In genomic region chr7:103056006-103056405, GRCh38 we compare ENCODE assay signal across 1 cellular context. TPM values are rescaled to one million over a fixed set of nuclear protein-coding genes. Genes with fewer than 3 reads are reported as not detected.
"Had no signal": no experiment of that assay in that cellular context is flagged by ENCODE, and none has a peak within 500 bp of the region (broad histone marks: within the 10 kb centered on the region; RNA-seq: fewer than 3 reads in every experiment).

No MANE protein-coding gene starts in this region.

RNA-seq across cellular contexts. Expression of gene FBXL13, which starts 18.6 kb away (rescaled TPM):
- polyA plus RNA-seq: foreskin keratinocyte had no signal
